13 cellular contexts compared by ENCODE assay signal in genomic region chr3:129046037-129046731, GRCh38. TPM values are rescaled to one million over a fixed set of nuclear protein-coding genes. Genes with fewer than 3 reads are reported as not detected.
A peak's percentile ranks its signal among the peaks of the same experiment; 100 is the strongest.
DNase-seq lines count a peak whose midpoint lies in the region; ATAC-seq, FAIRE-seq and TF ChIP-seq lines count a peak whose summit lies in the region.
"Had no signal": no experiment of that assay in that cellular context is flagged by ENCODE, and none has a peak within 500 bp of the region (broad histone marks: within the 10 kb centered on the region; RNA-seq: fewer than 3 reads in every experiment).

No MANE protein-coding gene starts in this region.

- H3K36me3 ChIP-seq in endothelial cell of umbilical vein (ENCODE audit: control insufficient read depth in 2 of 2, extremely low read depth in 1 of 2, insufficient read depth in 2 of 2, low read length in 2 of 2), result no peaks in the 10 kb centered on the region
- H3K36me3 ChIP-seq in aorta (ENCODE audit: control insufficient read depth in 1 of 2, insufficient read depth in 2 of 2, low read length in 1 of 2), result no peaks in the 10 kb centered on the region
- H3K36me3 ChIP-seq: BE2C, esophagus squamous epithelium had no signal

- H3K9me1 ChIP-seq in endothelial cell of umbilical vein (replicated peaks; ENCODE audit: control insufficient read depth, extremely low read depth, insufficient read depth, low read length), result no peaks in the 10 kb centered on the region

- peak overlapping the region; percentile 96 for H2AFZ ChIP-seq in endothelial cell of umbilical vein (ENCODE audit: low read depth, low read length)

- H3K36me3 Mint-ChIP-seq in activated naive CD4-positive, alpha-beta T cell treated with anti-CD3 and anti-CD28 coated beads for 36 hours (ENCODE audit: low read depth), result peaks cover 4% of the 10 kb centered on the region
- peaks cover 7% of the 10 kb centered on the region for H3K36me3 Mint-ChIP-seq in natural killer cell

- peak overlapping the region; percentile 13 to 29 (median 20) for H3K4me3 ChIP-seq in endothelial cell of umbilical vein (replicated peaks in 1 of 3; ENCODE audit: insufficient read depth in 1 of 3, low read depth in 1 of 3, low read length in 3 of 3)
- peak overlapping the region in 1 of 2 donors; percentile 39 for H3K4me3 ChIP-seq in aorta (ENCODE audit: low read length in 2 of 2)

- no peaks in the 10 kb centered on the region for H3K9me3 ChIP-seq in endothelial cell of umbilical vein (replicated peaks; ENCODE audit: control insufficient read depth, insufficient read depth, low read length)
- no peaks in the 10 kb centered on the region for H3K9me3 ChIP-seq in aorta (ENCODE audit: control insufficient read depth, low read length)
- H3K9me3 ChIP-seq: BE2C, esophagus squamous epithelium had no signal

- H3K4me2 ChIP-seq in endothelial cell of umbilical vein (ENCODE audit: insufficient read depth, low read length), result peak overlapping the region; percentile 71

- CTCF ChIA-PET in activated naive CD4-positive, alpha-beta T cell treated with anti-CD3 and anti-CD28 coated beads for 36 hours (lab: Charles Lee), result interaction anchor here (0.8 to 1.3 kb wide), 7 partner anchors 9 to 203 kb away, joined by 3 to 5 read pairs (median 4); partner anchors contain the start of gene COPG1
- CTCF ChIA-PET in endothelial cell of umbilical vein (lab: Charles Lee), result interaction anchor here (0.8 to 1.6 kb wide), 3 partner anchors 19 to 76 kb away, joined by 3 to 8 read pairs (median 4); no protein-coding TSS in a partner anchor

- TF ChIP-seq CTCF in endothelial cell of umbilical vein (IDR thresholded peaks at IDR 0.05; ENCODE audit: extremely low read depth in 1 of 2, insufficient read depth in 1 of 2, low read depth in 1 of 2, low read length in 2 of 2) (peak; percentile 16 to 28), natural killer cell (IDR thresholded peaks at IDR 0.05) (peak; percentile 36)

- no peak for DNase-seq in activated naive CD4-positive, alpha-beta T cell treated with anti-CD3 and anti-CD28 coated beads for 36 hours
- DNase-seq in activated naive CD4-positive, alpha-beta T cell treated with Interleukin-2 at 50 U/mL for 16 hours, result no peak
- DNase-seq in endothelial cell of umbilical vein (ENCODE audit: low read depth, low spot score), result no peak
- peak; percentile 31 for DNase-seq in natural killer cell
- DNase-seq in aorta, result peak in 1 of 2 donors; percentile 80
- no peak for DNase-seq in NCI-H2171 treated with DMSO at 0.1 percent for 48 hours (lab: John Stamatoyannopoulos, UW)
- DNase-seq: BE2C, esophagus squamous epithelium, NCI-H2107 had no signal

- no peak overlapping the region for H3K9ac ChIP-seq in endothelial cell of umbilical vein (replicated peaks; ENCODE audit: extremely low read depth, insufficient read depth, low read length)

- no TSS peak for BruUV-seq in endothelial cell of umbilical vein (replicated peaks; lab: Mats Ljungman, UMichigan)

- no peaks in the 10 kb centered on the region for H4K20me1 ChIP-seq in endothelial cell of umbilical vein (replicated peaks; ENCODE audit: control insufficient read depth, extremely low read depth, insufficient read depth, low read length)

- H3K4me3 Mint-ChIP-seq in activated naive CD4-positive, alpha-beta T cell treated with anti-CD3 and anti-CD28 coated beads for 36 hours, result peak overlapping the region; percentile 11
- peak overlapping the region; percentile 65 for H3K4me3 Mint-ChIP-seq in natural killer cell
- H3K4me3 Mint-ChIP-seq: nephron had no signal

- WGBS in aorta, 2 donors, result 20 to 27% methylated on average over 58 to 67 of the region's 67 CpGs

- dilution Hi-C loops in endothelial cell of umbilical vein (cut with MboI; ENCODE audit: extremely low pct_ligation_motif_present, low sequenced_read_pairs), result no loop called here

- intact Hi-C loops in activated naive CD4-positive, alpha-beta T cell treated with anti-CD3 and anti-CD28 coated beads for 36 hours (cut with micrococcal nuclease), result no loop called here
- intact Hi-C loops in endothelial cell of umbilical vein (cut with micrococcal nuclease), result no loop called here
- intact Hi-C loops in natural killer cell (cut with micrococcal nuclease), result no loop called here
- intact Hi-C loops in aorta (cut with DNase I), result no loop called here

- H3K4me1 ChIP-seq in endothelial cell of umbilical vein (ENCODE audit: control insufficient read depth, extremely low read depth, insufficient read depth, low read length) (peaks cover 6% of the 10 kb centered on the region), aorta (ENCODE audit: control insufficient read depth in 1 of 2, insufficient read depth in 2 of 2, low read length in 2 of 2) (no peaks in the 10 kb centered on the region)
- H3K4me1 ChIP-seq: BE2C had no signal

- peaks cover 8% of the 10 kb centered on the region for H3K9me3 Mint-ChIP-seq in activated naive CD4-positive, alpha-beta T cell treated with anti-CD3 and anti-CD28 coated beads for 36 hours
- peaks cover 3% of the 10 kb centered on the region in 2 donors for H3K9me3 Mint-ChIP-seq in natural killer cell

- no peak overlapping the region for H3K27ac ChIP-seq in endothelial cell of umbilical vein (ENCODE audit: insufficient read depth, low read depth, low read length)
- H3K27ac ChIP-seq in aorta (ENCODE audit: low read depth in 1 of 2, low read length in 2 of 2), result no peak overlapping the region
- H3K27ac ChIP-seq: esophagus squamous epithelium had no signal

- H3K27me3 Mint-ChIP-seq in activated naive CD4-positive, alpha-beta T cell treated with anti-CD3 and anti-CD28 coated beads for 36 hours (ENCODE audit: low read depth), result no peaks in the 10 kb centered on the region
- H3K27me3 Mint-ChIP-seq in natural killer cell (ENCODE audit: low read depth in 2 of 2), result peaks cover 12 to 13% of the 10 kb centered on the region in 2 donors

- H3K79me2 ChIP-seq in endothelial cell of umbilical vein (ENCODE audit: control insufficient read depth, insufficient read depth, low read length), result no peaks in the 10 kb centered on the region

- no peaks in the 10 kb centered on the region for H3K27me3 ChIP-seq in endothelial cell of umbilical vein (ENCODE audit: control insufficient read depth in 2 of 2, insufficient read depth in 2 of 2, low read length in 2 of 2)
- no peaks in the 10 kb centered on the region for H3K27me3 ChIP-seq in aorta (ENCODE audit: control insufficient read depth in 1 of 2, insufficient read depth in 2 of 2, low read length in 1 of 2)
- H3K27me3 ChIP-seq: BE2C had no signal

- no peak for FAIRE-seq in endothelial cell of umbilical vein (lab: Jason Lieb, UNC)

- POLR2A ChIA-PET in endothelial cell of umbilical vein (lab: Charles Lee), result no interaction called here

- no peak overlapping the region for H3K27ac Mint-ChIP-seq in activated naive CD4-positive, alpha-beta T cell treated with anti-CD3 and anti-CD28 coated beads for 36 hours
- H3K27ac Mint-ChIP-seq in natural killer cell, result peak overlapping the region in 1 of 2 donors; percentile 67
- H3K27ac Mint-ChIP-seq: nephron had no signal

- ATAC-seq in natural killer cell (peak; percentile 62 to 80 (median 66)), aorta (ENCODE audit: low FRiP score) (peak; percentile 20), HG03342 (IDR thresholded peaks at IDR 0.05; ENCODE audit: unreplicated experiment) (no peak), HG02642 (IDR thresholded peaks at IDR 0.05; ENCODE audit: poor library complexity, unreplicated experiment) (no peak)

- no peaks in the 10 kb centered on the region for H3K4me1 Mint-ChIP-seq in activated naive CD4-positive, alpha-beta T cell treated with anti-CD3 and anti-CD28 coated beads for 36 hours (ENCODE audit: low read depth)
- H3K4me1 Mint-ChIP-seq in natural killer cell, result peaks cover 0 to 5% of the 10 kb centered on the region in 2 donors
- H3K4me1 Mint-ChIP-seq: nephron had no signal

- no peak for TF ChIP-seq POLR2A in endothelial cell of umbilical vein (IDR thresholded peaks at IDR 0.05; ENCODE audit: low read depth, low read length)

RNA-seq across cellular contexts. Expression of gene GP9, which starts 14.4 kb away (rescaled TPM):
- not detected for total RNA-seq in activated naive CD4-positive, alpha-beta T cell treated with anti-CD3 and anti-CD28 coated beads for 36 hours
- total RNA-seq in endothelial cell of umbilical vein (not detected in 2 replicates), natural killer cell (1 to 10 TPM in 2 of 3 donors, under 1 TPM in 1; 0.86 to 8.6 (median 3.8) TPM), aorta (not detected)
- polyA plus RNA-seq in endothelial cell of umbilical vein (not detected in 2 replicates), aorta (not detected)
- polyA plus RNA-seq in endothelial cell of umbilical vein (2011; cell fraction: cytosol; rRNA removed), result not detected in 2 replicates
- polyA plus RNA-seq in endothelial cell of umbilical vein (2011; cell fraction: nucleus; rRNA removed), result not detected in 2 replicates
- polyA plus RNA-seq in endothelial cell of umbilical vein (2012), result not detected in 2 replicates
- not detected in 2 replicates for polyA minus RNA-seq in endothelial cell of umbilical vein
- not detected for polyA minus RNA-seq in endothelial cell of umbilical vein (2011; cell fraction: cytosol; rRNA and poly(A)+ RNA removed)
- polyA minus RNA-seq in endothelial cell of umbilical vein (2011; cell fraction: nucleus; rRNA and poly(A)+ RNA removed), result not detected in 2 replicates
- total RNA-seq: esophagus squamous epithelium, HT-29 had no signal

RNA-seq across cellular contexts. Expression of gene EFCC1, which starts 45.1 kb away (rescaled TPM):
- total RNA-seq in activated naive CD4-positive, alpha-beta T cell treated with anti-CD3 and anti-CD28 coated beads for 36 hours, result under 1 TPM; 0.10 to 0.20 TPM
- total RNA-seq in endothelial cell of umbilical vein (0.58 and 0.73 TPM in 2 replicates), natural killer cell (under 1 TPM in 2 of 3 donors, not detected in 1; 0.28 to 0.70 TPM), aorta (1 to 10 TPM; 1.5 to 3.1 TPM)
- polyA plus RNA-seq in endothelial cell of umbilical vein (1.3 and 1.6 TPM in 2 replicates), aorta (under 1 TPM; 0.13 to 0.50 TPM)
- 0.44 and 0.51 TPM in 2 replicates for polyA plus RNA-seq in endothelial cell of umbilical vein (2011; cell fraction: cytosol; rRNA removed)
- 1.7 and 3.1 TPM in 2 replicates for polyA plus RNA-seq in endothelial cell of umbilical vein (2011; cell fraction: nucleus; rRNA removed)
- polyA plus RNA-seq in endothelial cell of umbilical vein (2012), result 0.05 and 0.31 TPM in 2 replicates
- 0.19 and 1.6 TPM in 2 replicates for polyA minus RNA-seq in endothelial cell of umbilical vein
- polyA minus RNA-seq in endothelial cell of umbilical vein (2011; cell fraction: cytosol; rRNA and poly(A)+ RNA removed), result not detected
- polyA minus RNA-seq in endothelial cell of umbilical vein (2011; cell fraction: nucleus; rRNA and poly(A)+ RNA removed), result 0.48 and 0.87 TPM in 2 replicates

RNA-seq across cellular contexts. Expression of gene CFAP92, which starts 52.3 kb away (rescaled TPM):
- under 1 TPM; 0.32 to 0.48 TPM for total RNA-seq in activated naive CD4-positive, alpha-beta T cell treated with anti-CD3 and anti-CD28 coated beads for 36 hours
- total RNA-seq in endothelial cell of umbilical vein (0.21 and 0.62 TPM in 2 replicates), natural killer cell (under 1 TPM; 0.26 to 0.43 (median 0.41) TPM), aorta (1 to 10 TPM in 1 of 2 donors, under 1 TPM in 1; 0.62 to 1.2 TPM)
- polyA plus RNA-seq in endothelial cell of umbilical vein (0.04 and 0.10 TPM in 2 replicates), aorta (not detected)
- polyA plus RNA-seq in endothelial cell of umbilical vein (2011; cell fraction: cytosol; rRNA removed), result 0.09 and 0.10 TPM in 2 replicates
- polyA plus RNA-seq in endothelial cell of umbilical vein (2011; cell fraction: nucleus; rRNA removed), result 0.21 and 0.25 TPM in 2 replicates
- polyA plus RNA-seq in endothelial cell of umbilical vein (2012), result 0.16 TPM in 1 of 2 replicates, not detected in the other
- polyA minus RNA-seq in endothelial cell of umbilical vein, result 0.05 and 0.40 TPM in 2 replicates
- polyA minus RNA-seq in endothelial cell of umbilical vein (2011; cell fraction: cytosol; rRNA and poly(A)+ RNA removed), result not detected
- 0.05 and 0.19 TPM in 2 replicates for polyA minus RNA-seq in endothelial cell of umbilical vein (2011; cell fraction: nucleus; rRNA and poly(A)+ RNA removed)

Comparison
In these comparisons a context has a peak if more than half of its experiments do, and no peak if none do; other contexts are left out.
1. ATAC-seq: peak in natural killer cell (3 of 3) and aorta (single experiment); none in HG03342 (single experiment) and HG02642 (single experiment).